ENCODE assay signal across 14 cellular contexts in the genomic region with DNA sequence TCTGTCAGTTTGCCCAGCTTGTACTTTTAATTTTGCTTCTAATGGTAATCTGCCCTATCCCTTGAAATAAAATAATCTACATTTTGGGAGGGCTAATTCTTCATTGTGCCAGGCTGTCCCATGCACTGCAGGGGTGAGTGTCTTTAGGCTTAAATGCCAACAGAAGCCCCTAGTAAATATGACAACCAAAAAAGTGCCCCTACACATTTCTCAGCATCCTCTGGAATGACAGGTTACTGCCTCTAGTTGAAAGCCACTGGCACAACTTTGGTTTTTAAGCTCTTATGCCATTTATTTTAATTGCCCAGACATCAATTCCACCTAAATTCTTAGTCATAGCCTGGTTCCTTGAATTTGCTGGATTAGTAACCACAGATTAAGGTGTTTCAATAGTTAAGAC. TPM values are rescaled to one million over a fixed set of nuclear protein-coding genes. Genes with fewer than 3 reads are reported as not detected.
A peak's percentile ranks its signal among the peaks of the same experiment; 100 is the strongest.
DNase-seq lines count a peak whose midpoint lies in the region; ATAC-seq and TF ChIP-seq lines count a peak whose summit lies in the region.
"Had no signal": no experiment of that assay in that cellular context is flagged by ENCODE, and none has a peak within 500 bp of the region (broad histone marks: within the 10 kb centered on the region; RNA-seq: fewer than 3 reads in every experiment).

No MANE protein-coding gene starts in this region.

- POLR2A ChIA-PET in activated CD8-positive, alpha-beta T cell treated with anti-CD3 and anti-CD28 coated beads for 36 hours (lab: Charles Lee), result no interaction called here
- POLR2A ChIA-PET in activated CD8-positive, alpha-beta T cell treated with anti-CD3 and anti-CD28 coated beads, Interleukin-2, amount 10 ng/mL, durations not matched to agents 7 days and 5 days (lab: Charles Lee), result no interaction called here
- POLR2A ChIA-PET in PC-9 (lab: Charles Lee; ENCODE audit: unreplicated experiment), result no interaction called here

- peaks cover 52% of the 10 kb centered on the region for H3K36me3 Mint-ChIP-seq in activated CD8-positive, alpha-beta T cell treated with anti-CD3 and anti-CD28 coated beads for 36 hours (ENCODE audit: low read depth)
- H3K36me3 Mint-ChIP-seq in activated CD8-positive, alpha-beta T cell treated with anti-CD3 and anti-CD28 coated beads, Interleukin-2, amount 10 ng/mL, durations not matched to agents 7 days and 5 days (ENCODE audit: low read depth), result peaks cover 66% of the 10 kb centered on the region

- H3K27me3 Mint-ChIP-seq in activated CD8-positive, alpha-beta T cell treated with anti-CD3 and anti-CD28 coated beads for 36 hours, result no peaks in the 10 kb centered on the region
- no peaks in the 10 kb centered on the region for H3K27me3 Mint-ChIP-seq in activated CD8-positive, alpha-beta T cell treated with anti-CD3 and anti-CD28 coated beads, Interleukin-2, amount 10 ng/mL, durations not matched to agents 7 days and 5 days (ENCODE audit: low read depth)

- no peak for ATAC-seq in activated CD8-positive, alpha-beta T cell treated with anti-CD3 and anti-CD28 coated beads for 36 hours
- ATAC-seq in activated CD8-positive, alpha-beta T cell treated with anti-CD3 and anti-CD28 coated beads, Interleukin-2, amount 10 ng/mL, durations not matched to agents 7 days and 5 days, result no peak

- CTCF ChIA-PET in activated CD8-positive, alpha-beta T cell treated with anti-CD3 and anti-CD28 coated beads for 36 hours (lab: Charles Lee), result interaction anchor here (0.8 to 1.6 kb wide), 6 partner anchors 32 to 122 kb away, joined by 3 to 7 read pairs (median 4); no protein-coding TSS in a partner anchor
- CTCF ChIA-PET in activated CD8-positive, alpha-beta T cell treated with anti-CD3 and anti-CD28 coated beads, Interleukin-2, amount 10 ng/mL, durations not matched to agents 7 days and 5 days (lab: Charles Lee), result interaction anchor here (1.0 to 2.1 kb wide), 3 partner anchors 31 to 100 kb away, joined by 3 to 12 read pairs (median 5); no protein-coding TSS in a partner anchor
- CTCF ChIA-PET in PC-9 (lab: Charles Lee), result interaction anchor here (0.5 kb wide), 1 partner anchor 23 kb away, joined by 3 read pairs; no protein-coding TSS in a partner anchor

- peak overlapping the region; percentile 59 for H3K4me3 Mint-ChIP-seq in activated CD8-positive, alpha-beta T cell treated with anti-CD3 and anti-CD28 coated beads for 36 hours
- no peak overlapping the region for H3K4me3 Mint-ChIP-seq in activated CD8-positive, alpha-beta T cell treated with anti-CD3 and anti-CD28 coated beads, Interleukin-2, amount 10 ng/mL, durations not matched to agents 7 days and 5 days

- DNase-seq in activated CD8-positive, alpha-beta T cell treated with anti-CD3 and anti-CD28 coated beads for 36 hours, result no peak
- DNase-seq in activated CD8-positive, alpha-beta T cell treated with anti-CD3 and anti-CD28 coated beads, Interleukin-2, amount 10 ng/mL, durations not matched to agents 7 days and 5 days, result no peak
- no peak for DNase-seq in PC-9
- DNase-seq in fibroblast of villous mesenchyme (ENCODE audit: low read depth), result no peak
- no peak for DNase-seq in mesenteric fat pad (ENCODE audit: low spot score)
- DNase-seq in COLO668 (lab: John Stamatoyannopoulos, UW; ENCODE audit: unreplicated experiment), result no peak
- no peak for DNase-seq in NCI-H1694 treated with DMSO at 0.1 percent for 48 hours (lab: John Stamatoyannopoulos, UW)
- DNase-seq: KG1; NCI-H69; stimulated activated CD4-positive, alpha-beta T cell treated with anti-CD3 and anti-CD28 coated beads, Interleukin-4, amount 100 ng/mL, for 24 hours; T-helper 9 cell had no signal

- peaks cover 27% of the 10 kb centered on the region for H3K4me1 ChIP-seq in PC-9 (replicated peaks; ENCODE audit: insufficient read depth)
- peaks cover 32% of the 10 kb centered on the region for H3K4me1 ChIP-seq in skeletal muscle satellite cell (ENCODE audit: control insufficient read depth, insufficient read depth, low read length)

- peak overlapping the region; percentile 94 for H3K4me2 ChIP-seq in PC-9
- peak overlapping the region; percentile 83 for H3K4me2 ChIP-seq in skeletal muscle satellite cell (ENCODE audit: low read length)

- H3K36me3 ChIP-seq in PC-9 (ENCODE audit: low read depth) (peaks cover 24% of the 10 kb centered on the region; the same call in 1 of the 2 replicates), skeletal muscle satellite cell (ENCODE audit: insufficient read depth, low read length) (peaks cover 29% of the 10 kb centered on the region)

- H3K4me3 ChIP-seq in PC-9 (no peak overlapping the region), fibroblast of villous mesenchyme (ENCODE audit: low read depth, low read length) (peak overlapping the region; percentile 96), skeletal muscle satellite cell (ENCODE audit: low read length) (peak overlapping the region; percentile 3)

- no peak overlapping the region for H3K27ac Mint-ChIP-seq in activated CD8-positive, alpha-beta T cell treated with anti-CD3 and anti-CD28 coated beads for 36 hours
- H3K27ac Mint-ChIP-seq in activated CD8-positive, alpha-beta T cell treated with anti-CD3 and anti-CD28 coated beads, Interleukin-2, amount 10 ng/mL, durations not matched to agents 7 days and 5 days, result no peak overlapping the region

- peaks cover 44% of the 10 kb centered on the region for H3K79me2 ChIP-seq in PC-9 (ENCODE audit: low read depth)

- no peaks in the 10 kb centered on the region; the same call in none of the 2 replicates for H4K20me1 ChIP-seq in PC-9 (ENCODE audit: insufficient read depth)

- no peaks in the 10 kb centered on the region for H3K9me3 ChIP-seq in PC-9 (ENCODE audit: insufficient read depth, low read depth)
- H3K9me3 ChIP-seq in skeletal muscle satellite cell (replicated peaks; ENCODE audit: low read length), result no peaks in the 10 kb centered on the region

- no peaks in the 10 kb centered on the region; the same call in 1 of the 2 replicates for H3F3A ChIP-seq in PC-9 (ENCODE audit: insufficient read depth, low read depth)

- BruUV-seq in PC-9 (replicated peaks; lab: Mats Ljungman, UMichigan), result no TSS peak

- H3K9me3 Mint-ChIP-seq in activated CD8-positive, alpha-beta T cell treated with anti-CD3 and anti-CD28 coated beads for 36 hours, result no peaks in the 10 kb centered on the region
- H3K9me3 Mint-ChIP-seq in activated CD8-positive, alpha-beta T cell treated with anti-CD3 and anti-CD28 coated beads, Interleukin-2, amount 10 ng/mL, durations not matched to agents 7 days and 5 days (ENCODE audit: insufficient read depth), result no peaks in the 10 kb centered on the region
- H3K9me3 Mint-ChIP-seq: activated T-helper 2 cell treated with anti-CD3 and anti-CD28 coated beads, Interferon-gamma antibody, Interleukin-2, Interleukin-4, amounts not matched to agents 10 μg/mL and 5 μg/mL and 100 μg/mL, durations not matched to agents 14 hours and 24 hours and 36 hours had no signal

- no peak overlapping the region for H3K9ac ChIP-seq in skeletal muscle satellite cell (ENCODE audit: low read depth, low read length)

- no peak overlapping the region for H2AFZ ChIP-seq in PC-9

- no peak for TF ChIP-seq CTCF in activated CD8-positive, alpha-beta T cell treated with anti-CD3 and anti-CD28 coated beads for 36 hours (IDR thresholded peaks at IDR 0.05)
- TF ChIP-seq CTCF in PC-9 (conservative IDR thresholded peaks at IDR 0.05) (no peak), fibroblast of villous mesenchyme (IDR thresholded peaks at IDR 0.05; ENCODE audit: insufficient read depth, low read depth, low read length) (no peak)

- intact Hi-C loops in activated CD8-positive, alpha-beta T cell treated with anti-CD3 and anti-CD28 coated beads for 36 hours (cut with micrococcal nuclease), result no loop called here
- intact Hi-C loops in PC-9 (cut with micrococcal nuclease; ENCODE audit: unreplicated experiment), result no loop called here

- H3K9me2 ChIP-seq in PC-9 (ENCODE audit: insufficient read depth), result no peaks in the 10 kb centered on the region

- H3K27ac ChIP-seq in PC-9, result no peak overlapping the region
- H3K27ac ChIP-seq: epithelial cell of prostate had no signal

- H3K27me3 ChIP-seq in PC-9 (ENCODE audit: insufficient read depth, low read depth) (no peaks in the 10 kb centered on the region), skeletal muscle satellite cell (ENCODE audit: control insufficient read depth, insufficient read depth, low read length) (no peaks in the 10 kb centered on the region)

- peaks cover 41% of the 10 kb centered on the region for H3K4me1 Mint-ChIP-seq in activated CD8-positive, alpha-beta T cell treated with anti-CD3 and anti-CD28 coated beads for 36 hours (ENCODE audit: low read depth)
- peaks cover 39% of the 10 kb centered on the region for H3K4me1 Mint-ChIP-seq in activated CD8-positive, alpha-beta T cell treated with anti-CD3 and anti-CD28 coated beads, Interleukin-2, amount 10 ng/mL, durations not matched to agents 7 days and 5 days (ENCODE audit: low read depth)

RNA-seq across cellular contexts. Expression of a gene that starts 3.4 kb away (rescaled TPM):
- total RNA-seq in activated CD8-positive, alpha-beta T cell treated with anti-CD3 and anti-CD28 coated beads for 36 hours, result 10 to 100 TPM; 11.8 to 12.3 TPM
- 10 to 100 TPM; 18.4 to 19.3 TPM for total RNA-seq in activated CD8-positive, alpha-beta T cell treated with anti-CD3 and anti-CD28 coated beads, Interleukin-2, amount 10 ng/mL, durations not matched to agents 7 days and 5 days
- 9.2 and 10.5 TPM in 2 replicates for total RNA-seq in PC-9 (2021)
- 22.5 and 24.2 TPM in 2 replicates for total RNA-seq in fibroblast of villous mesenchyme
- 18.0 and 21.8 TPM in 2 replicates for total RNA-seq in skeletal muscle satellite cell (2012; rRNA removed)
- 9.5 TPM for total RNA-seq in mesenteric fat pad

RNA-seq across cellular contexts. Expression of a gene that starts 3.8 kb away (rescaled TPM):
- total RNA-seq in activated CD8-positive, alpha-beta T cell treated with anti-CD3 and anti-CD28 coated beads for 36 hours, result 10 to 100 TPM; 89.6 to 93.7 TPM
- total RNA-seq in activated CD8-positive, alpha-beta T cell treated with anti-CD3 and anti-CD28 coated beads, Interleukin-2, amount 10 ng/mL, durations not matched to agents 7 days and 5 days, result 10 to 100 TPM; 60.9 to 65.3 TPM
- total RNA-seq in PC-9 (2021) (30.9 and 35.2 TPM in 2 replicates), fibroblast of villous mesenchyme (56.7 and 63.5 TPM in 2 replicates), mesenteric fat pad (25.0 TPM)
- 36.9 and 48.2 TPM in 2 replicates for total RNA-seq in skeletal muscle satellite cell (2012; rRNA removed)

RNA-seq across cellular contexts. Expression of a gene that starts 44.7 kb away (rescaled TPM):
- 10 to 100 TPM; 16.0 to 17.4 TPM for total RNA-seq in activated CD8-positive, alpha-beta T cell treated with anti-CD3 and anti-CD28 coated beads for 36 hours
- 10 to 100 TPM; 49.3 to 52.3 TPM for total RNA-seq in activated CD8-positive, alpha-beta T cell treated with anti-CD3 and anti-CD28 coated beads, Interleukin-2, amount 10 ng/mL, durations not matched to agents 7 days and 5 days
- total RNA-seq in PC-9 (2021), result 8.9 and 12.1 TPM in 2 replicates
- 11.6 and 13.4 TPM in 2 replicates for total RNA-seq in fibroblast of villous mesenchyme
- 4.3 and 4.8 TPM in 2 replicates for total RNA-seq in skeletal muscle satellite cell (2012; rRNA removed)
- total RNA-seq in mesenteric fat pad, result 14.7 TPM
